In the genomic region with DNA sequence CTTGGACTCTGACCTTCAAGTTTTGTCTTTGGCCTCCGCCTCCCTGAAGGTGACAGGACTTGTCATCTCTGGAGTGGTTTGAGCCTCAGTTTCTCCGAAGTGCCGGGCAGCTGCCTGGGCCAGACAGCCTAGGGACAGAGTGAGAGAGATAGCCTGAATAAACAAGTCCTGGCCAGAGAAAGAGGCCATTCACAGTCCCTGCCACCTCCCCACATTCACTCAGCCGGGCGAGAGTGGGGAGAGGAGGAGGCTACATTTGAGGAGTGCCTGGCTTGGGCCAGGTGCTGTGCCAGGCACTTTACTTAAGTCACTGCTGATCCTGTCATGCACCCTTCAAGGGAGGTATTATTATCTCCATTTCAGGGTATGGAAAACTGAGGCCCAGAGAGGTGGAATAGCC, we compare ENCODE assay signal across 26 cellular contexts. TPM values are rescaled to one million over a fixed set of nuclear protein-coding genes. Genes with fewer than 3 reads are reported as not detected.
"Had no signal": no experiment of that assay in that cellular context is flagged by ENCODE, and none has a peak within 500 bp of the region (broad histone marks: within the 10 kb centered on the region; RNA-seq: fewer than 3 reads in every experiment).

No MANE protein-coding gene starts in this region.

- H3K27ac Mint-ChIP-seq: activated B cell treated with CpG ODN at 0.5 μM for 24 hours; activated CD4-positive, alpha-beta T cell treated with anti-CD3 and anti-CD28 coated beads for 36 hours; activated CD8-positive, alpha-beta T cell treated with anti-CD3 and anti-CD28 coated beads for 36 hours; activated naive CD8-positive, alpha-beta T cell treated with anti-CD3 and anti-CD28 coated beads, Interleukin-2, amount 10 ng/mL, durations not matched to agents 7 days and 5 days; T-helper 17 cell had no signal

- H3K4me1 ChIP-seq: Peyer's patch had no signal

- DNase-seq: activated B cell treated with CpG ODN at 0.5 μM for 24 hours; activated CD4-positive, alpha-beta T cell treated with anti-CD3 and anti-CD28 coated beads for 36 hours; activated CD4-positive, alpha-beta T cell treated with anti-CD3 and anti-CD28 coated beads, Interleukin-2, amount 50 U/mL, for 1 hour; activated CD8-positive, alpha-beta memory T cell treated with anti-CD3 and anti-CD28 coated beads, Interleukin-2, amount 50 U/mL, for 4 hours; activated CD8-positive, alpha-beta T cell treated with anti-CD3 and anti-CD28 coated beads for 36 hours; activated naive CD4-positive, alpha-beta T cell treated with anti-CD3 and anti-CD28 coated beads, Interleukin-2, amount 50 U/mL, for 16 hours; activated naive CD8-positive, alpha-beta T cell treated with anti-CD3 and anti-CD28 coated beads, Interleukin-2, amount 10 ng/mL, durations not matched to agents 7 days and 5 days; adrenal gland; aorta; body of pancreas; NCI-H1092 treated with DMSO at 0.1 percent for 48 hours; NCI-H1417 treated with DMSO at 0.1 percent for 48 hours; NCI-H1694 treated with DMSO at 0.1 percent for 48 hours; NCI-H2029 treated with DMSO at 0.1 percent for 48 hours; NCI-H345; NCI-H510A; NCI-H526 treated with DMSO at 0.1 percent for 48 hours; NCI-H82; Peyer's patch; SHP77; T-helper 17 cell; T-helper 9 cell had no signal

- H3K36me3 ChIP-seq: adrenal gland, Peyer's patch had no signal

- H3K9me3 Mint-ChIP-seq: activated B cell treated with CpG ODN at 0.5 μM for 24 hours; activated CD8-positive, alpha-beta T cell treated with anti-CD3 and anti-CD28 coated beads for 36 hours; activated naive CD8-positive, alpha-beta T cell treated with anti-CD3 and anti-CD28 coated beads, Interleukin-2, amount 10 ng/mL, durations not matched to agents 7 days and 5 days had no signal

- H3K27me3 Mint-ChIP-seq: activated CD4-positive, alpha-beta T cell treated with anti-CD3 and anti-CD28 coated beads for 36 hours; activated CD8-positive, alpha-beta T cell treated with anti-CD3 and anti-CD28 coated beads for 36 hours; T-helper 17 cell had no signal

- H3K36me3 Mint-ChIP-seq: activated naive CD8-positive, alpha-beta T cell treated with anti-CD3 and anti-CD28 coated beads, Interleukin-2, amount 10 ng/mL, durations not matched to agents 7 days and 5 days had no signal

- H3K4me2 ChIP-seq: KMS-11 had no signal

- ATAC-seq: activated CD4-positive, alpha-beta T cell treated with anti-CD3 and anti-CD28 coated beads for 36 hours; activated CD8-positive, alpha-beta T cell treated with anti-CD3 and anti-CD28 coated beads for 36 hours; body of pancreas; T-helper 17 cell had no signal

- H3K9me3 ChIP-seq: adrenal gland, body of pancreas, Peyer's patch had no signal

- H3K9ac ChIP-seq: KMS-11 had no signal

- H3K4me3 Mint-ChIP-seq: activated B cell treated with CpG ODN at 0.5 μM for 24 hours; activated CD4-positive, alpha-beta T cell treated with anti-CD3 and anti-CD28 coated beads for 36 hours; activated CD8-positive, alpha-beta T cell treated with anti-CD3 and anti-CD28 coated beads for 36 hours; activated naive CD8-positive, alpha-beta T cell treated with anti-CD3 and anti-CD28 coated beads, Interleukin-2, amount 10 ng/mL, durations not matched to agents 7 days and 5 days; T-helper 17 cell had no signal

- H3K27me3 ChIP-seq: adrenal gland, body of pancreas, Peyer's patch had no signal

- H3K27ac ChIP-seq: adrenal gland, body of pancreas, KMS-11, Peyer's patch, RWPE1 had no signal

- H3K4me3 ChIP-seq: adrenal gland, body of pancreas, Peyer's patch had no signal

- H3K4me1 Mint-ChIP-seq: activated B cell treated with CpG ODN at 0.5 μM for 24 hours; activated CD4-positive, alpha-beta T cell treated with anti-CD3 and anti-CD28 coated beads for 36 hours had no signal

RNA-seq across cellular contexts. Expression of a gene that starts 3.5 kb away (rescaled TPM):
- total RNA-seq: activated B cell treated with CpG ODN at 0.5 μM for 24 hours; activated CD4-positive, alpha-beta T cell treated with anti-CD3 and anti-CD28 coated beads for 36 hours; activated CD8-positive, alpha-beta T cell treated with anti-CD3 and anti-CD28 coated beads for 36 hours; activated naive CD8-positive, alpha-beta T cell treated with anti-CD3 and anti-CD28 coated beads, Interleukin-2, amount 10 ng/mL, durations not matched to agents 7 days and 5 days; body of pancreas; MCF 10A; Peyer's patch; T-helper 17 cell had no signal

RNA-seq across cellular contexts. Expression of a gene that starts 20.9 kb away (rescaled TPM):
- total RNA-seq: activated B cell treated with CpG ODN at 0.5 μM for 24 hours; activated CD4-positive, alpha-beta T cell treated with anti-CD3 and anti-CD28 coated beads for 36 hours; activated CD8-positive, alpha-beta T cell treated with anti-CD3 and anti-CD28 coated beads for 36 hours; activated naive CD8-positive, alpha-beta T cell treated with anti-CD3 and anti-CD28 coated beads, Interleukin-2, amount 10 ng/mL, durations not matched to agents 7 days and 5 days; aorta; MCF 10A; SK-MEL-5; T-helper 17 cell had no signal

RNA-seq across cellular contexts. Expression of a gene that starts 42.4 kb away (rescaled TPM):
- total RNA-seq: activated B cell treated with CpG ODN at 0.5 μM for 24 hours; activated CD4-positive, alpha-beta T cell treated with anti-CD3 and anti-CD28 coated beads for 36 hours; activated naive CD8-positive, alpha-beta T cell treated with anti-CD3 and anti-CD28 coated beads, Interleukin-2, amount 10 ng/mL, durations not matched to agents 7 days and 5 days; body of pancreas; MCF 10A; T-helper 17 cell had no signal
